In genomic region chr19:14337510-14337909, GRCh38 we compare ENCODE assay signal across 9 cellular contexts. TPM values are rescaled to one million over a fixed set of nuclear protein-coding genes. Genes with fewer than 3 reads are reported as not detected.
DNase-seq lines count a peak whose midpoint lies in the region; ATAC-seq, FAIRE-seq and TF ChIP-seq lines count a peak whose summit lies in the region.
"Had no signal": no experiment of that assay in that cellular context is flagged by ENCODE, and none has a peak within 500 bp of the region (broad histone marks: within the 10 kb centered on the region; RNA-seq: fewer than 3 reads in every experiment).

No MANE protein-coding gene starts in this region.

- peaks cover 5% of the 10 kb centered on the region; the same call in 2 of the 3 replicates for H3K36me3 Mint-ChIP-seq in GM23338 (ENCODE audit: low read depth)
- H3K36me3 Mint-ChIP-seq in T-helper 17 cell (ENCODE audit: low read depth): no peaks in the 10 kb centered on the region
- H3K36me3 Mint-ChIP-seq in activated T-helper 1 cell treated with anti-CD3 and anti-CD28 coated beads, Interleukin-12 subunit alpha, Interleukin-12 subunit beta, Interleukin-2, Interleukin-4 antibody, amounts not matched to agents 30 ng/mL and 10 ng/mL and 1 ng/mL, durations not matched to agents 14 hours and 24 hours and 36 hours (ENCODE audit: low read depth): no peaks in the 10 kb centered on the region

- 47% methylated on average over 8 of the region's 13 CpGs for WGBS in A549 (ENCODE audit: missing lambda C conversion rate)

- no peaks in the 10 kb centered on the region for H3K4me1 ChIP-seq in A549
- peaks cover 4% of the 10 kb centered on the region; the same call in 1 of the 2 replicates for H3K4me1 ChIP-seq in GM23338 (ENCODE audit: insufficient read depth)
- no peaks in the 10 kb centered on the region for H3K4me1 ChIP-seq in endothelial cell of umbilical vein (ENCODE audit: control insufficient read depth, extremely low read depth, insufficient read depth, low read length)
- H3K4me1 ChIP-seq: right lobe of liver had no signal

- H3K27ac Mint-ChIP-seq in GM23338 (no peak overlapping the region), T-helper 17 cell (no peak overlapping the region)
- H3K27ac Mint-ChIP-seq in activated T-helper 1 cell treated with anti-CD3 and anti-CD28 coated beads, Interleukin-12 subunit alpha, Interleukin-12 subunit beta, Interleukin-2, Interleukin-4 antibody, amounts not matched to agents 30 ng/mL and 10 ng/mL and 1 ng/mL, durations not matched to agents 14 hours and 24 hours and 36 hours: no peak overlapping the region

- TF ChIP-seq EP300 in A549 (IDR thresholded peaks at IDR 0.05): no peak

- BruUV-seq in endothelial cell of umbilical vein (replicated peaks; lab: Mats Ljungman, UMichigan): no TSS peak

- H3K36me3 ChIP-seq in GM23338 (ENCODE audit: insufficient read depth) (no peaks in the 10 kb centered on the region), endothelial cell of umbilical vein (ENCODE audit: control insufficient read depth in 2 of 2, extremely low read depth in 1 of 2, insufficient read depth in 2 of 2, low read length in 2 of 2) (no peaks in the 10 kb centered on the region)
- H3K36me3 ChIP-seq: right lobe of liver had no signal

- no peaks in the 10 kb centered on the region for H3K27me3 ChIP-seq in GM23338 (ENCODE audit: insufficient read depth)
- H3K27me3 ChIP-seq in endothelial cell of umbilical vein (ENCODE audit: control insufficient read depth in 2 of 2, insufficient read depth in 2 of 2, low read length in 2 of 2): no peaks in the 10 kb centered on the region
- H3K27me3 ChIP-seq: right lobe of liver had no signal

- peaks cover 7% of the 10 kb centered on the region; the same call in 2 of the 3 replicates for H3K9me3 Mint-ChIP-seq in GM23338
- H3K9me3 Mint-ChIP-seq in activated T-helper 1 cell treated with anti-CD3 and anti-CD28 coated beads, Interleukin-12 subunit alpha, Interleukin-12 subunit beta, Interleukin-2, Interleukin-4 antibody, amounts not matched to agents 30 ng/mL and 10 ng/mL and 1 ng/mL, durations not matched to agents 14 hours and 24 hours and 36 hours: no peaks in the 10 kb centered on the region

- POLR2A ChIA-PET in A549 (lab: Yijun Ruan, JAX) (no interaction called here), endothelial cell of umbilical vein (lab: Charles Lee) (interaction anchor here (0.6 kb wide), 1 partner anchor 87 kb away, joined by 8 read pairs; no protein-coding TSS in a partner anchor)

- H3K4me2 ChIP-seq in A549 (no peak overlapping the region), GM23338 (no peak overlapping the region), endothelial cell of umbilical vein (ENCODE audit: insufficient read depth, low read length) (no peak overlapping the region)

- H3K4me1 Mint-ChIP-seq in GM23338 (peaks cover 6% of the 10 kb centered on the region), T-helper 17 cell (peaks cover 7% of the 10 kb centered on the region)
- H3K4me1 Mint-ChIP-seq in activated T-helper 1 cell treated with anti-CD3 and anti-CD28 coated beads, Interleukin-12 subunit alpha, Interleukin-12 subunit beta, Interleukin-2, Interleukin-4 antibody, amounts not matched to agents 30 ng/mL and 10 ng/mL and 1 ng/mL, durations not matched to agents 14 hours and 24 hours and 36 hours (ENCODE audit: low read depth): peaks cover 5% of the 10 kb centered on the region

- no peak overlapping the region for H3K4me3 ChIP-seq in A549
- no peak overlapping the region for H3K4me3 ChIP-seq in GM23338
- no peak overlapping the region for H3K4me3 ChIP-seq in endothelial cell of umbilical vein (replicated peaks in 1 of 3; ENCODE audit: insufficient read depth in 1 of 3, low read depth in 1 of 3, low read length in 3 of 3)
- H3K4me3 ChIP-seq: right lobe of liver had no signal

- TF ChIP-seq RAD21 in A549 (conservative IDR thresholded peaks at IDR 0.05 in 1 of 2, IDR thresholded peaks at IDR 0.05 in 1 of 2): no peak

- TF ChIP-seq POLR2A in A549 (IDR thresholded peaks at IDR 0.05; ENCODE audit: low read length) (no peak), endothelial cell of umbilical vein (IDR thresholded peaks at IDR 0.05; ENCODE audit: low read depth, low read length) (no peak)

- ATAC-seq in A549 (peak; percentile 54 to 64; a peak in 5 of 6 replicates), GM23338 (peak; percentile 58), T-helper 17 cell (peak; percentile 65), HG03045 (IDR thresholded peaks at IDR 0.05; ENCODE audit: unreplicated experiment) (no peak)
- ATAC-seq: right lobe of liver had no signal

- no peaks in the 10 kb centered on the region for H3K9me3 ChIP-seq in A549
- no peaks in the 10 kb centered on the region for H3K9me3 ChIP-seq in T-helper 17 cell (ENCODE audit: control insufficient read depth, low read length, poor library complexity, severe bottlenecking)
- no peaks in the 10 kb centered on the region for H3K9me3 ChIP-seq in endothelial cell of umbilical vein (replicated peaks; ENCODE audit: control insufficient read depth, insufficient read depth, low read length)
- H3K9me3 ChIP-seq: right lobe of liver had no signal

- intact Hi-C loops in endothelial cell of umbilical vein (cut with micrococcal nuclease): no loop called here
- intact Hi-C loops in activated T-helper 1 cell treated with anti-CD3 and anti-CD28 coated beads, Interleukin-12 subunit alpha, Interleukin-12 subunit beta, Interleukin-2, Interleukin-4 antibody, amounts not matched to agents 30 ng/mL and 10 ng/mL and 1 ng/mL, durations not matched to agents 14 hours and 24 hours and 36 hours (cut with micrococcal nuclease): no loop called here

- FAIRE-seq in A549 (lab: Jason Lieb, UNC): no peak
- peak; percentile 49 for FAIRE-seq in endothelial cell of umbilical vein (lab: Jason Lieb, UNC)
- FAIRE-seq in urothelium cell line (lab: Jason Lieb, UNC): no peak

- H3K9me1 ChIP-seq in endothelial cell of umbilical vein (replicated peaks; ENCODE audit: control insufficient read depth, extremely low read depth, insufficient read depth, low read length): no peaks in the 10 kb centered on the region

- no peaks in the 10 kb centered on the region for H4K20me1 ChIP-seq in GM23338 (replicated peaks; ENCODE audit: insufficient read depth)
- no peaks in the 10 kb centered on the region for H4K20me1 ChIP-seq in endothelial cell of umbilical vein (replicated peaks; ENCODE audit: control insufficient read depth, extremely low read depth, insufficient read depth, low read length)

- TF ChIP-seq CTCF in A549 (IDR thresholded peaks at IDR 0.05) (no peak), GM23338 (conservative IDR thresholded peaks at IDR 0.05; ENCODE audit: low read depth in 2 of 2) (no peak), endothelial cell of umbilical vein (IDR thresholded peaks at IDR 0.05; ENCODE audit: extremely low read depth in 1 of 2, insufficient read depth in 1 of 2, low read depth in 1 of 2, low read length in 2 of 2) (no peak)

- DNase-seq in A549 (ENCODE audit: low read depth in 1 of 2, low spot score in 1 of 2): peak; percentile 34 to 75
- peak; percentile 92 for DNase-seq in GM23338 (ENCODE audit: low spot score)
- peak in 2 of 3 donors; percentile 35 to 43 for DNase-seq in T-helper 17 cell
- peak; percentile 35 for DNase-seq in endothelial cell of umbilical vein (ENCODE audit: low read depth, low spot score)
- DNase-seq in activated T-helper 1 cell treated with anti-CD3 and anti-CD28 coated beads, Interleukin-12 subunit alpha, Interleukin-12 subunit beta, Interleukin-2, Interleukin-4 antibody, amounts not matched to agents 30 ng/mL and 10 ng/mL and 1 ng/mL, durations not matched to agents 14 hours and 24 hours and 36 hours (ENCODE audit: low spot score): no peak
- DNase-seq in urothelium cell line (ENCODE audit: low spot score): no peak
- no peak for DNase-seq in NCI-H524 (lab: John Stamatoyannopoulos, UW)
- DNase-seq: right lobe of liver had no signal

- peaks cover 6% of the 10 kb centered on the region; the same call in 1 of the 2 replicates for H3F3A ChIP-seq in GM23338 (replicated peaks; ENCODE audit: low read depth)

- no peak overlapping the region for H3K9ac ChIP-seq in endothelial cell of umbilical vein (replicated peaks; ENCODE audit: extremely low read depth, insufficient read depth, low read length)

- H3K79me2 ChIP-seq in GM23338 (replicated peaks; ENCODE audit: insufficient read depth): no peaks in the 10 kb centered on the region
- H3K79me2 ChIP-seq in endothelial cell of umbilical vein (ENCODE audit: control insufficient read depth, insufficient read depth, low read length): no peaks in the 10 kb centered on the region

- H2AFZ ChIP-seq in GM23338: no peak overlapping the region
- H2AFZ ChIP-seq in endothelial cell of umbilical vein (ENCODE audit: low read depth, low read length): no peak overlapping the region

- no peak overlapping the region for H3K4me3 Mint-ChIP-seq in GM23338
- no peak overlapping the region for H3K4me3 Mint-ChIP-seq in T-helper 17 cell
- no peak overlapping the region for H3K4me3 Mint-ChIP-seq in activated T-helper 1 cell treated with anti-CD3 and anti-CD28 coated beads, Interleukin-12 subunit alpha, Interleukin-12 subunit beta, Interleukin-2, Interleukin-4 antibody, amounts not matched to agents 30 ng/mL and 10 ng/mL and 1 ng/mL, durations not matched to agents 14 hours and 24 hours and 36 hours

- H3K9me2 ChIP-seq in GM23338 (ENCODE audit: insufficient read depth): no peaks in the 10 kb centered on the region

- dilution Hi-C loops in endothelial cell of umbilical vein (cut with MboI; ENCODE audit: extremely low pct_ligation_motif_present, low sequenced_read_pairs): no loop called here

- H3K27ac ChIP-seq in A549 (no peak overlapping the region), GM23338 (ENCODE audit: low read depth) (no peak overlapping the region), endothelial cell of umbilical vein (ENCODE audit: insufficient read depth, low read depth, low read length) (no peak overlapping the region)
- H3K27ac ChIP-seq: right lobe of liver had no signal

- CTCF ChIA-PET in A549 (lab: Yijun Ruan, JAX) (interaction anchor here (2.2 kb wide), 1 partner anchor 10 kb away, joined by 24 read pairs; no protein-coding TSS in a partner anchor), endothelial cell of umbilical vein (lab: Charles Lee) (interaction anchor here (0.9 to 2.3 kb wide), 3 partner anchors 11 to 137 kb away, joined by 3 to 14 read pairs (median 4); no protein-coding TSS in a partner anchor)

- H3K27me3 Mint-ChIP-seq in GM23338 (ENCODE audit: insufficient read depth, low read depth, poor library complexity): peaks cover 13% of the 10 kb centered on the region
- H3K27me3 Mint-ChIP-seq in T-helper 17 cell: no peaks in the 10 kb centered on the region
- peaks cover 4% of the 10 kb centered on the region for H3K27me3 Mint-ChIP-seq in activated T-helper 1 cell treated with anti-CD3 and anti-CD28 coated beads, Interleukin-12 subunit alpha, Interleukin-12 subunit beta, Interleukin-2, Interleukin-4 antibody, amounts not matched to agents 30 ng/mL and 10 ng/mL and 1 ng/mL, durations not matched to agents 14 hours and 24 hours and 36 hours (ENCODE audit: insufficient read depth)

RNA-seq across cellular contexts. Expression of gene ADGRE5, which starts 43.7 kb away (rescaled TPM):
- polyA plus RNA-seq in A549 (2011; rRNA removed) (16.9 and 19.8 TPM in 2 replicates), A549 (2017; fragmentation: RNase III; extraction: RNeasy Plus Mini Kit Qiagen cat#74134 plus additional on column Dnase treatment) (32.8 to 34.1 TPM (median 33.1 TPM) in 3 replicates), GM23338 (2016; fragmentation: Nextera tagmentation; extraction: Ambion mirVana) (1.4 and 2.1 TPM in 2 replicates), endothelial cell of umbilical vein (4.7 and 5.3 TPM in 2 replicates)
- 17.8 and 21.7 TPM in 2 replicates for polyA plus RNA-seq in A549 (2012; cell fraction: cytosol; rRNA removed)
- polyA plus RNA-seq in A549 (2012; cell fraction: nucleus; rRNA removed): 86.3 and 101 TPM in 2 replicates
- 20.7 and 24.9 TPM in 2 replicates for polyA minus RNA-seq in A549 (2011; rRNA and poly(A)+ RNA removed)
- 1.5 and 5.5 TPM in 2 replicates for total RNA-seq in GM23338 (2014; rRNA removed; shearing (Covaris generic))
- total RNA-seq in T-helper 17 cell (1,000 to 10,000 TPM; 1,097 to 1,799 TPM), endothelial cell of umbilical vein (6.0 and 14.7 TPM in 2 replicates)
- polyA plus RNA-seq in endothelial cell of umbilical vein (2011; cell fraction: cytosol; rRNA removed): 2.1 and 2.3 TPM in 2 replicates
- 10.3 and 10.4 TPM in 2 replicates for polyA plus RNA-seq in endothelial cell of umbilical vein (2011; cell fraction: nucleus; rRNA removed)
- 10.2 and 13.0 TPM in 2 replicates for polyA plus RNA-seq in endothelial cell of umbilical vein (2012)
- 6.1 and 8.2 TPM in 2 replicates for polyA minus RNA-seq in endothelial cell of umbilical vein
- 46.5 TPM for polyA minus RNA-seq in endothelial cell of umbilical vein (2011; cell fraction: cytosol; rRNA and poly(A)+ RNA removed)
- 5.1 and 8.0 TPM in 2 replicates for polyA minus RNA-seq in endothelial cell of umbilical vein (2011; cell fraction: nucleus; rRNA and poly(A)+ RNA removed)
- total RNA-seq in activated T-helper 1 cell treated with anti-CD3 and anti-CD28 coated beads, Interleukin-12 subunit alpha, Interleukin-12 subunit beta, Interleukin-2, Interleukin-4 antibody, amounts not matched to agents 30 ng/mL and 10 ng/mL and 1 ng/mL, durations not matched to agents 14 hours and 24 hours and 36 hours: 219 and 226 TPM in 2 replicates

Comparison
In these comparisons a context has a peak if more than half of its experiments do, and no peak if none do; other contexts are left out.
1. DNase-seq: peak in A549 (2 of 2), GM23338 (single experiment), T-helper 17 cell (2 of 3) and endothelial cell of umbilical vein (single experiment); none in activated T-helper 1 cell treated with anti-CD3 and anti-CD28 coated beads, Interleukin-12 subunit alpha, Interleukin-12 subunit beta, Interleukin-2, Interleukin-4 antibody, amounts not matched to agents 30 ng/mL and 10 ng/mL and 1 ng/mL, durations not matched to agents 14 hours and 24 hours and 36 hours (single experiment), urothelium cell line (single experiment) and NCI-H524 (0 of 2).
2. RNA of gene ADGRE5, which starts 43.7 kb away (total RNA-seq): 1,097 to 1,799 TPM in T-helper 17 cell and 219 to 226 TPM in activated T-helper 1 cell treated with anti-CD3 and anti-CD28 coated beads, Interleukin-12 subunit alpha, Interleukin-12 subunit beta, Interleukin-2, Interleukin-4 antibody, amounts not matched to agents 30 ng/mL and 10 ng/mL and 1 ng/mL, durations not matched to agents 14 hours and 24 hours and 36 hours; 6.0 to 14.7 TPM in endothelial cell of umbilical vein and 1.5 to 5.5 TPM in GM23338; every median in the first group is over 10 times any median in the second.